8 cellular contexts compared by ENCODE assay signal in genomic region chr11:9861860-9862725, GRCh38.
DNase-seq lines count a peak whose midpoint lies in the region; ATAC-seq, FAIRE-seq and TF ChIP-seq lines count a peak whose summit lies in the region.

No MANE protein-coding gene starts in this region.

- H3K4me3 ChIP-seq in NT2/D1 (ENCODE audit: insufficient read length, low read depth) (no peak overlapping the region), fibroblast of villous mesenchyme (ENCODE audit: low read depth, low read length) (no peak overlapping the region), pancreas (no peak overlapping the region)

- ATAC-seq in GM19452 (IDR thresholded peaks at IDR 0.05; ENCODE audit: unreplicated experiment) (peak; percentile 92), HG03521 (IDR thresholded peaks at IDR 0.05; ENCODE audit: unreplicated experiment) (peak; percentile 70), pancreas (peak; percentile 67 to 95 (median 92))

- H3K27me3 ChIP-seq in NT2/D1 (ENCODE audit: insufficient read depth, insufficient read length) (no peaks in the 10 kb centered on the region), pancreas (no peaks in the 10 kb centered on the region)

- H3K4me1 ChIP-seq in NT2/D1 (ENCODE audit: insufficient read depth, insufficient read length) (no peaks in the 10 kb centered on the region), pancreas (peaks cover 0 to 7% (median 0%) of the 10 kb centered on the region in 3 donors)

- DNase-seq in D341Med (ENCODE audit: low spot score): peak; percentile 70
- peak; percentile 38 for DNase-seq in NT2/D1 (ENCODE audit: low read depth, low spot score)
- DNase-seq in activated T-cell treated with anti-CD3 and anti-CD28 coated beads for 4 hours: peak; percentile 7
- DNase-seq in fibroblast of villous mesenchyme (ENCODE audit: low read depth): peak; percentile 74
- peak in 4 of 6 donors; percentile 20 to 45 (median 22) for DNase-seq in pancreas
- DNase-seq in DMS79 treated with DMSO at 0.1 percent for 48 hours (lab: John Stamatoyannopoulos, UW): no peak

- H3K9me3 ChIP-seq in NT2/D1 (ENCODE audit: insufficient read depth, low read length) (no peaks in the 10 kb centered on the region), pancreas (no peaks in the 10 kb centered on the region)

- H3K36me3 ChIP-seq in NT2/D1 (ENCODE audit: insufficient read depth, insufficient read length, low read length) (no peaks in the 10 kb centered on the region), pancreas (no peaks in the 10 kb centered on the region)

- no peak overlapping the region for H3K9ac ChIP-seq in NT2/D1 (ENCODE audit: insufficient read length, low read depth)

- intact Hi-C loops in pancreas (cut with DNase I): no loop called here

- TF ChIP-seq CTCF in fibroblast of villous mesenchyme (IDR thresholded peaks at IDR 0.05; ENCODE audit: insufficient read depth, low read depth, low read length) (peak; percentile 80), pancreas (IDR thresholded peaks at IDR 0.05) (peak; percentile 24 to 52 (median 50))

- 58 to 60% methylated on average over 4 of the region's 4 CpGs for WGBS in pancreas, 2 donors

- H3K27ac ChIP-seq in pancreas: no peak overlapping the region

- FAIRE-seq in pancreas (lab: Jason Lieb, UNC): peak; percentile 49
